In the genomic region with DNA sequence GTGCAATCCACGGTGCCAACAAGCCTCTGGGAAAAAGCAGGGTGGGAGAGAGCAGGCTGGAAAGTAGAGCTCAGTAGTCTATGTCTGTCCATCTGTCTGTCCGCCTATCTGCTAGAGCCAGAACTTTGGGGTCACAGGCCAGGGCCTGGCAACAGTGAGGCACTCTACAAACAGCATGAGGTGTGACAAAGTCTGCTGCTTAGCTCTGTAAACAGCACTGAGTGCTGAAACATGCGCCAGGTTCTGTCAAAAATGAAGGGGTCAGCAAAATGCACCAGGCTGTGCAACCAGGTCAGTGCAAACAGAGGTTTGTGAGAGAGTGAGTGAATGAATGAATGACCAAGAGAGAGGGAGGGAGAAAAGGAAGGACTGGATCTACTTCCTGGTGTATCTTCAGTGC, we compare ENCODE assay signal across 7 cellular contexts.
DNase-seq lines count a peak whose midpoint lies in the region; ATAC-seq, FAIRE-seq and TF ChIP-seq lines count a peak whose summit lies in the region.
"Not testable (repeated sequence)": the region's sequence is repeated elsewhere in the genome, so short reads cannot be mapped to it uniquely, and the experiment has no call there.

No MANE protein-coding gene starts in this region.

- WGBS in A549 (ENCODE audit: missing lambda C conversion rate) = 73% methylated on average over 1 of the region's 3 CpGs
- WGBS in liver = 28% methylated on average over 2 of the region's 3 CpGs
- 38% methylated on average over 1 of the region's 3 CpGs for WGBS in right lobe of liver (ENCODE audit: insufficient coverage, low coverage, low lambda C conversion rate, missing lambda C conversion rate)

- H3K27ac Mint-ChIP-seq in activated CD4-positive, alpha-beta T cell treated with anti-CD3 and anti-CD28 coated beads, Interleukin-2, amount 10 ng/mL, durations not matched to agents 7 days and 5 days = peak overlapping the region; percentile 50
- not testable (repeated sequence) for H3K27ac Mint-ChIP-seq in osteocyte (ENCODE audit: unreplicated experiment)

- not testable (repeated sequence) for H3K27me3 ChIP-seq in left ventricle myocardium inferior (ENCODE audit: low read depth); liver (ENCODE audit: control insufficient read depth in 4 of 4, insufficient read depth in 4 of 4, low read length in 3 of 4); right lobe of liver

- POLR2A ChIA-PET in A549 (lab: Yijun Ruan, JAX); activated CD4-positive, alpha-beta T cell treated with anti-CD3 and anti-CD28 coated beads, Interleukin-2, amount 10 ng/mL, durations not matched to agents 7 days and 5 days (lab: Charles Lee): not testable (repeated sequence)

- intact Hi-C loops in left ventricle myocardium inferior (cut with micrococcal nuclease); right lobe of liver (cut with DNase I): not testable (repeated sequence)

- not testable (repeated sequence) for TF ChIP-seq POLR2A in A549 (IDR thresholded peaks at IDR 0.05; ENCODE audit: low read length); right lobe of liver (IDR thresholded peaks at IDR 0.05)

- H3K27me3 Mint-ChIP-seq in activated CD4-positive, alpha-beta T cell treated with anti-CD3 and anti-CD28 coated beads, Interleukin-2, amount 10 ng/mL, durations not matched to agents 7 days and 5 days; osteocyte (ENCODE audit: unreplicated experiment): not testable (repeated sequence)

- H3K4me3 Mint-ChIP-seq in activated CD4-positive, alpha-beta T cell treated with anti-CD3 and anti-CD28 coated beads, Interleukin-2, amount 10 ng/mL, durations not matched to agents 7 days and 5 days; osteocyte (ENCODE audit: unreplicated experiment): not testable (repeated sequence)

- H3K4me2 ChIP-seq in A549 = not testable (repeated sequence)

- H3K27ac ChIP-seq in A549 = not testable (repeated sequence)
- H3K27ac ChIP-seq in left ventricle myocardium inferior (replicated peaks) = peak overlapping the region; percentile 82
- peak overlapping the region in 1 of 2 donors; percentile 46 for H3K27ac ChIP-seq in liver (ENCODE audit: low read depth in 1 of 2, low read length in 2 of 2)
- peak overlapping the region in 1 of 3 donors; percentile 24 for H3K27ac ChIP-seq in right lobe of liver

- CTCF ChIA-PET in A549 (lab: Yijun Ruan, JAX); activated CD4-positive, alpha-beta T cell treated with anti-CD3 and anti-CD28 coated beads, Interleukin-2, amount 10 ng/mL, durations not matched to agents 7 days and 5 days (lab: Charles Lee): not testable (repeated sequence)

- not testable (repeated sequence) for H3K9me3 ChIP-seq in A549; left ventricle myocardium inferior (replicated peaks); liver (ENCODE audit: control insufficient read depth in 4 of 4, low read length in 3 of 4); right lobe of liver

- H3K36me3 ChIP-seq in left ventricle myocardium inferior; liver (ENCODE audit: control insufficient read depth in 4 of 4, insufficient read depth in 3 of 4, low read depth in 1 of 4, low read length in 3 of 4); right lobe of liver: not testable (repeated sequence)

- not testable (repeated sequence) for TF ChIP-seq RAD21 in A549 (conservative IDR thresholded peaks at IDR 0.05 in 1 of 2, IDR thresholded peaks at IDR 0.05 in 1 of 2); liver (IDR thresholded peaks at IDR 0.05)

- not testable (repeated sequence) for TF ChIP-seq EP300 in A549 (IDR thresholded peaks at IDR 0.05)

- ATAC-seq in A549 = not testable (repeated sequence)
- peak; percentile 45 for ATAC-seq in left lobe of liver
- ATAC-seq in right lobe of liver = peak in 2 of 4 donors; percentile 43 to 59

- TF ChIP-seq CTCF in A549 (IDR thresholded peaks at IDR 0.05); left ventricle myocardium inferior (IDR thresholded peaks at IDR 0.05; ENCODE audit: borderline replicate concordance); liver (IDR thresholded peaks at IDR 0.05; ENCODE audit: low read depth, low read length, missing input control); right lobe of liver (IDR thresholded peaks at IDR 0.05); osteocyte (IDR thresholded peaks at IDR 0.05): not testable (repeated sequence)

- DNase-seq in A549 (ENCODE audit: low read depth in 1 of 2, low spot score in 1 of 2); activated CD4-positive, alpha-beta T cell treated with anti-CD3 and anti-CD28 coated beads, Interleukin-2, amount 10 ng/mL, durations not matched to agents 7 days and 5 days; left ventricle myocardium inferior: not testable (repeated sequence)
- DNase-seq in left lobe of liver (ENCODE audit: low spot score) (peak; percentile 83), right lobe of liver (peak; percentile 17 to 83 (median 63)), osteocyte (ENCODE audit: extremely low spot score, unreplicated experiment) (peak; percentile 40)

- not testable (repeated sequence) for H3K36me3 Mint-ChIP-seq in activated CD4-positive, alpha-beta T cell treated with anti-CD3 and anti-CD28 coated beads, Interleukin-2, amount 10 ng/mL, durations not matched to agents 7 days and 5 days (ENCODE audit: low read depth); osteocyte (ENCODE audit: unreplicated experiment)

- not testable (repeated sequence) for H3K9me3 Mint-ChIP-seq in activated CD4-positive, alpha-beta T cell treated with anti-CD3 and anti-CD28 coated beads, Interleukin-2, amount 10 ng/mL, durations not matched to agents 7 days and 5 days; osteocyte (ENCODE audit: unreplicated experiment)

- H3K4me1 ChIP-seq in A549; liver (ENCODE audit: control insufficient read depth in 4 of 4, insufficient read depth in 4 of 4, low read length in 3 of 4); right lobe of liver: not testable (repeated sequence)
- peaks cover 13% of the 10 kb centered on the region for H3K4me1 ChIP-seq in left ventricle myocardium inferior

- not testable (repeated sequence) for FAIRE-seq in A549 (lab: Jason Lieb, UNC)

- H3K4me3 ChIP-seq in A549; left ventricle myocardium inferior; liver (ENCODE audit: low read depth in 1 of 3, low read length in 3 of 3); right lobe of liver: not testable (repeated sequence)

- H3K4me1 Mint-ChIP-seq in activated CD4-positive, alpha-beta T cell treated with anti-CD3 and anti-CD28 coated beads, Interleukin-2, amount 10 ng/mL, durations not matched to agents 7 days and 5 days; osteocyte (ENCODE audit: unreplicated experiment): not testable (repeated sequence)

- H3K9ac ChIP-seq in liver (ENCODE audit: low read depth in 1 of 2, low read length in 2 of 2) = not testable (repeated sequence)

TF ChIP-seq in A549, 52 proteins besides CTCF, POLR2A, EP300 and RAD21:
- peak; percentile 15 for TF ChIP-seq MAFK (IDR thresholded peaks at IDR 0.05; ENCODE audit: partially characterized antibody)

TF ChIP-seq in liver, 16 proteins besides CTCF, POLR2A, EP300 and RAD21:
- TF ChIP-seq HNF4A (conservative IDR thresholded peaks at IDR 0.05) (peak; percentile 30 to 53), FOXA2 (IDR thresholded peaks at IDR 0.05) (peak; percentile 45), SP1 (IDR thresholded peaks at IDR 0.05) (peak; percentile 42), RXRA (IDR thresholded peaks at IDR 0.05) (peak in 1 of 2 donors; percentile 41)
